22 cellular contexts compared by ENCODE assay signal in the genomic region with DNA sequence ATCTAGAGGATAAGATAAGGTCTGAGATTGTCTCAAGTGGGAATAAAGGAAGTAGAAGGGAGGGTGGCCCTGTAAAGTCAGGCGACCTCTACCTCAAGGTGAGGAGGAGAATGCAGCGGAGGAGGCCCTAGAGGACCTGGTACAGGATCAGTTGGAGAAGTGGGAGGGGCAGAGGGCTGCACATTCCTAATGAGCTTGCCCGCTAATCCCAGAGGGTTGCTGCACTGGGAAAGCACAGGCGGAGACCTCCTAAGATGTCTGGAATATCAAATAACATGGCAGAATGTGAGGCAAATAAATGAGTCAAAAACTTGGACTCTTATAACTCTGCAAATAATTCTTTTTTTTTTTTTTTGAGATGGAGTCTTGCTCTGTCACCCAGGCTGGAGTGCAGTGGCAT.
"Had no signal": no experiment of that assay in that cellular context is flagged by ENCODE, and none has a peak within 500 bp of the region (broad histone marks: within the 10 kb centered on the region; RNA-seq: fewer than 3 reads in every experiment).

No MANE protein-coding gene starts in this region.

- H3K4me2 ChIP-seq: hepatocyte had no signal

- H3K9me3 Mint-ChIP-seq: activated B cell treated with CpG ODN at 0.5 μM for 24 hours; activated naive CD8-positive, alpha-beta T cell treated with anti-CD3 and anti-CD28 coated beads, Interleukin-2, amount 10 ng/mL, durations not matched to agents 7 days and 5 days; immature natural killer cell; naive thymus-derived CD4-positive, alpha-beta T cell had no signal

- H3K27me3 ChIP-seq: body of pancreas, hepatocyte, testis, uterus had no signal

- DNase-seq: activated B cell treated with CpG ODN at 0.5 μM for 24 hours; activated CD4-positive, alpha-beta T cell treated with anti-CD3 and anti-CD28 coated beads for 36 hours; activated CD4-positive, alpha-beta T cell treated with anti-CD3 and anti-CD28 coated beads, Interleukin-2, amount 50 U/mL, for 4 hours; activated CD8-positive, alpha-beta memory T cell treated with anti-CD3 and anti-CD28 coated beads, Interleukin-2, amount 50 U/mL, for 48 hours; activated naive CD4-positive, alpha-beta T cell treated with Interleukin-2 at 50 U/mL for 16 hours; activated naive CD8-positive, alpha-beta T cell treated with anti-CD3 and anti-CD28 coated beads, Interleukin-2, amount 10 ng/mL, durations not matched to agents 7 days and 5 days; activated T-cell treated with anti-CD3 and anti-CD28 coated beads, Interleukin-2, amount 50 U/mL, for 48 hours; amygdala; body of pancreas; immature natural killer cell; left lung; naive thymus-derived CD4-positive, alpha-beta T cell; retina; sigmoid colon; stimulated activated CD4-positive, alpha-beta T cell treated with anti-CD3 and anti-CD28 coated beads, Interleukin-4, amount 100 ng/mL, for 1 hour; stimulated activated naive CD4-positive, alpha-beta T cell; T1000; testis; uterus had no signal

- ATAC-seq: activated CD4-positive, alpha-beta T cell treated with anti-CD3 and anti-CD28 coated beads for 36 hours; body of pancreas; foreskin keratinocyte; left lung; naive thymus-derived CD4-positive, alpha-beta T cell had no signal

- H3K9me3 ChIP-seq: body of pancreas, left lung, sigmoid colon, testis, uterus had no signal

- H3K36me3 Mint-ChIP-seq: activated naive CD8-positive, alpha-beta T cell treated with anti-CD3 and anti-CD28 coated beads, Interleukin-2, amount 10 ng/mL, durations not matched to agents 7 days and 5 days; immature natural killer cell; naive thymus-derived CD4-positive, alpha-beta T cell had no signal

- H3K4me3 ChIP-seq: body of pancreas, hepatocyte, left lung, sigmoid colon, testis, uterus had no signal

- H3K36me3 ChIP-seq: left lung, sigmoid colon, uterus had no signal

- H3K4me3 Mint-ChIP-seq: activated B cell treated with CpG ODN at 0.5 μM for 24 hours; activated CD4-positive, alpha-beta T cell treated with anti-CD3 and anti-CD28 coated beads for 36 hours; activated naive CD8-positive, alpha-beta T cell treated with anti-CD3 and anti-CD28 coated beads, Interleukin-2, amount 10 ng/mL, durations not matched to agents 7 days and 5 days; immature natural killer cell; naive thymus-derived CD4-positive, alpha-beta T cell had no signal

- H3K27ac ChIP-seq: foreskin keratinocyte, hepatocyte, left lung, sigmoid colon, testis, uterus had no signal

- H3K27ac Mint-ChIP-seq: activated B cell treated with CpG ODN at 0.5 μM for 24 hours; activated CD4-positive, alpha-beta T cell treated with anti-CD3 and anti-CD28 coated beads for 36 hours; activated naive CD8-positive, alpha-beta T cell treated with anti-CD3 and anti-CD28 coated beads, Interleukin-2, amount 10 ng/mL, durations not matched to agents 7 days and 5 days; naive thymus-derived CD4-positive, alpha-beta T cell; progenitor cell of endocrine pancreas had no signal
